Comparison of ENCODE assay signal across 9 cellular contexts in genomic region chr6:291697-292505, GRCh38. TPM values are rescaled to one million over a fixed set of nuclear protein-coding genes. Genes with fewer than 3 reads are reported as not detected.
A peak's percentile ranks its signal among the peaks of the same experiment; 100 is the strongest.
DNase-seq lines count a peak whose midpoint lies in the region; ATAC-seq, FAIRE-seq and TF ChIP-seq lines count a peak whose summit lies in the region.
"Had no signal": no experiment of that assay in that cellular context is flagged by ENCODE, and none has a peak within 500 bp of the region (broad histone marks: within the 10 kb centered on the region; RNA-seq: fewer than 3 reads in every experiment).

Gene DUSP22, plus strand, starts transcription at chr6:292487. Its CDS starts 53 bp downstream, at chr6:292540.

- peak; percentile 82 for TF ChIP-seq POLR2A in endothelial cell of umbilical vein (IDR thresholded peaks at IDR 0.05; ENCODE audit: low read depth, low read length)

- no peaks in the 10 kb centered on the region for H3K36me3 ChIP-seq in BJ (ENCODE audit: control insufficient read depth, insufficient read depth, low read length)
- no peaks in the 10 kb centered on the region for H3K36me3 ChIP-seq in endothelial cell of umbilical vein (ENCODE audit: control insufficient read depth in 2 of 2, extremely low read depth in 1 of 2, insufficient read depth in 2 of 2, low read length in 2 of 2)
- no peaks in the 10 kb centered on the region for H3K36me3 ChIP-seq in mucosa of rectum (ENCODE audit: control insufficient read depth in 2 of 2, insufficient read depth in 2 of 2, low read length in 2 of 2)

- H3K4me1 ChIP-seq in endothelial cell of umbilical vein (ENCODE audit: control insufficient read depth, extremely low read depth, insufficient read depth, low read length) = peaks cover 24% of the 10 kb centered on the region
- H3K4me1 ChIP-seq in mucosa of rectum (ENCODE audit: control insufficient read depth in 2 of 2, insufficient read depth in 2 of 2, low read length in 2 of 2) = peaks cover 10 to 20% of the 10 kb centered on the region in 2 donors

- H3K27me3 ChIP-seq in BJ (ENCODE audit: control insufficient read depth, insufficient read depth, low read length) (no peaks in the 10 kb centered on the region), endothelial cell of umbilical vein (ENCODE audit: control insufficient read depth in 2 of 2, insufficient read depth in 2 of 2, low read length in 2 of 2) (no peaks in the 10 kb centered on the region), mucosa of rectum (ENCODE audit: control insufficient read depth in 2 of 2, insufficient read depth in 2 of 2, low read length in 2 of 2) (no peaks in the 10 kb centered on the region)

- peak within 1 kb of the TSS; percentile 95 for H2AFZ ChIP-seq in endothelial cell of umbilical vein (ENCODE audit: low read depth, low read length)

- TF ChIP-seq CTCF in BJ (IDR thresholded peaks at IDR 0.05; ENCODE audit: insufficient read depth, low read depth, low read length) (no peak), endothelial cell of umbilical vein (IDR thresholded peaks at IDR 0.05; ENCODE audit: extremely low read depth in 1 of 2, insufficient read depth in 1 of 2, low read depth in 1 of 2, low read length in 2 of 2) (no peak)

- intact Hi-C loops in endothelial cell of umbilical vein (cut with micrococcal nuclease) = loop anchor here (1.0 to 5.0 kb wide), 3 partner anchors 40 to 420 kb away; no protein-coding TSS in a partner anchor

- peak; percentile 47 for ATAC-seq in GM21360 (IDR thresholded peaks at IDR 0.05; ENCODE audit: unreplicated experiment)

- DNase-seq in BJ (ENCODE audit: low read depth) (peak; percentile 46), HTR-8/SVneo (ENCODE audit: insufficient read length, low spot score) (peak; percentile 97), endothelial cell of umbilical vein (ENCODE audit: low read depth, low spot score) (peak; percentile 83), NCI-H2107 (lab: John Stamatoyannopoulos, UW) (no peak)
- DNase-seq in activated CD8-positive, alpha-beta memory T cell treated with anti-CD3 and anti-CD28 coated beads for 24 hours = peak; percentile 94
- peak; percentile 87 for DNase-seq in stimulated activated CD8-positive, alpha-beta memory T cell treated with anti-CD3 and anti-CD28 coated beads, Interleukin-4, amount 100 ng/mL, for 48 hours

- BruUV-seq in endothelial cell of umbilical vein (replicated peaks; lab: Mats Ljungman, UMichigan) = no TSS peak

- CTCF ChIA-PET in BJ (lab: Yijun Ruan, JAX) (interaction anchor here (0.9 kb wide), 1 partner anchor 15 kb away, joined by 3 read pairs; no protein-coding TSS in a partner anchor), endothelial cell of umbilical vein (lab: Charles Lee) (interaction anchor here (1.6 kb wide), 1 partner anchor 1105 kb away, joined by 3 read pairs; no protein-coding TSS in a partner anchor)

- H3K4me3 ChIP-seq in BJ (ENCODE audit: low read depth, low read length) (peak within 1 kb of the TSS; percentile 69), endothelial cell of umbilical vein (replicated peaks in 1 of 3; ENCODE audit: insufficient read depth in 1 of 3, low read depth in 1 of 3, low read length in 3 of 3) (peak within 1 kb of the TSS; percentile 48 to 73 (median 56)), mucosa of rectum (ENCODE audit: low read length in 2 of 2) (peak within 1 kb of the TSS; percentile 74 to 88)

- H3K4me2 ChIP-seq in endothelial cell of umbilical vein (ENCODE audit: insufficient read depth, low read length) = peak within 1 kb of the TSS; percentile 91

- H3K27ac ChIP-seq in endothelial cell of umbilical vein (ENCODE audit: insufficient read depth, low read depth, low read length) = peak within 1 kb of the TSS; percentile 67
- H3K27ac ChIP-seq in mucosa of rectum (ENCODE audit: low read depth in 2 of 2, low read length in 2 of 2) = peak within 1 kb of the TSS; percentile 94 to 99

- H3K79me2 ChIP-seq in endothelial cell of umbilical vein (ENCODE audit: control insufficient read depth, insufficient read depth, low read length) = peaks cover 26% of the 10 kb centered on the region

- no peaks in the 10 kb centered on the region for H4K20me1 ChIP-seq in endothelial cell of umbilical vein (replicated peaks; ENCODE audit: control insufficient read depth, extremely low read depth, insufficient read depth, low read length)

- H3K9ac ChIP-seq in endothelial cell of umbilical vein (replicated peaks; ENCODE audit: extremely low read depth, insufficient read depth, low read length) (peak within 1 kb of the TSS; percentile 77), mucosa of rectum (ENCODE audit: low read depth in 1 of 2, low read length in 2 of 2) (peak within 1 kb of the TSS; percentile 88 to 96)

- no peaks in the 10 kb centered on the region for H3K9me3 ChIP-seq in endothelial cell of umbilical vein (replicated peaks; ENCODE audit: control insufficient read depth, insufficient read depth, low read length)
- no peaks in the 10 kb centered on the region for H3K9me3 ChIP-seq in mucosa of rectum (ENCODE audit: control insufficient read depth in 2 of 2, low read length in 2 of 2)

- dilution Hi-C loops in endothelial cell of umbilical vein (cut with MboI; ENCODE audit: extremely low pct_ligation_motif_present, low sequenced_read_pairs) = no loop called here

- no peaks in the 10 kb centered on the region for H3K9me1 ChIP-seq in endothelial cell of umbilical vein (replicated peaks; ENCODE audit: control insufficient read depth, extremely low read depth, insufficient read depth, low read length)

- FAIRE-seq in HTR-8/SVneo (lab: Jason Lieb, UNC) (no peak), endothelial cell of umbilical vein (lab: Jason Lieb, UNC) (peak; percentile 85)
- FAIRE-seq: endometrium had no signal

- POLR2A ChIA-PET in BJ (lab: Charles Lee) (no interaction called here), endothelial cell of umbilical vein (lab: Charles Lee) (no interaction called here)

TF ChIP-seq in endothelial cell of umbilical vein, 7 proteins besides CTCF, POLR2A, EP300 and RAD21:
- TF ChIP-seq MYC (IDR thresholded peaks at IDR 0.05; ENCODE audit: low read depth, low read length) = no peak
- peak; percentile 76 for TF ChIP-seq POLR2AphosphoS5 (IDR thresholded peaks at IDR 0.05; ENCODE audit: insufficient read depth, low read depth, low read length)

RNA-seq across cellular contexts. Expression of gene DUSP22, which starts in this region (rescaled TPM):
- polyA plus RNA-seq in BJ (2011; rRNA removed) (5.6 and 9.8 TPM in 2 replicates), endothelial cell of umbilical vein (16.1 and 23.2 TPM in 2 replicates)
- polyA minus RNA-seq in BJ (2011; rRNA and poly(A)+ RNA removed) = 5.0 and 5.1 TPM in 2 replicates
- total RNA-seq in endothelial cell of umbilical vein = 32.6 and 33.9 TPM in 2 replicates
- polyA plus RNA-seq in endothelial cell of umbilical vein (2011; cell fraction: cytosol; rRNA removed) = 15.0 TPM in 2 replicates
- 44.1 and 52.3 TPM in 2 replicates for polyA plus RNA-seq in endothelial cell of umbilical vein (2011; cell fraction: nucleus; rRNA removed)
- polyA plus RNA-seq in endothelial cell of umbilical vein (2012) = 33.6 and 34.6 TPM in 2 replicates
- polyA minus RNA-seq in endothelial cell of umbilical vein = 19.5 and 28.2 TPM in 2 replicates
- 2.2 TPM for polyA minus RNA-seq in endothelial cell of umbilical vein (2011; cell fraction: cytosol; rRNA and poly(A)+ RNA removed)
- polyA minus RNA-seq in endothelial cell of umbilical vein (2011; cell fraction: nucleus; rRNA and poly(A)+ RNA removed) = 17.2 and 20.1 TPM in 2 replicates
